In the genomic region with DNA sequence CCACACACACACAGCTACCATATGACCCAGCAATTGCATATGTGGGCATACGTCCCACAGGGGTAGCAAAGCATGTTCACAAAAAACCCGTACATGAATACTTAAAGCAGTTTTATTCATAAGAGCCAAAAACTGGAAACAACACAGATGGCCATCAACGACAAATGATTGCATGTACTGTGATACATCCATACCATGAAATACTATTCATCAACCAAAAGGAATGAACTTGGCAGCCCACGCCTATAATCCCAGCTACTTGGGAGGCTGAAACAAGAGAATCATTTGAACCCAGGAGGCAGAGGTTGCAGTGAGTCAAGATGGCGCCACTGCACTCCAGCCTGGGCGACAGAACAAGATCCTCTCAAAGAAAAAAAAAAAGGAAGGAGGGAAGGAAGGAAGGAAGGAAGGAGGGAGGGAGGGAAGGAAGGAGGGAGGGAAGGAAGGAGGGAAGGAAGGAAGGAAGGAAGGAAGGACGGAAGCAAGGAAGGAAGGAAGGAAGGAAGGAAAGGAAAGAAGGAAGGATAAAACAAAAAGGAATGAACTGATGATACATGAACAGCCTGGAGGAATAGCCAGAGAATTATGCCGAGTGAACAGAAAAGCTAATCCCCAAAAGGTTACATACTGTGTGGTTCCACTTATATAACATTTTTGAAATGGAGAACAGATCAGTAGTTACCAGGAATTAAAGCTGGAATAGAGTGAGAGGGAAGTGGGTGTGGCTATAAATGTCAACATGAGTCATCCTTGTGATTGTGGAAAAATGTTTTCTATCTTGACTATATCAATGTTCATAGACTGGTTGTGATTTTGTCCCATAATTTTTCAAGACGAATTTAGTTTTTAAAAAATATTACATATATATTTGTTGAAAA, we compare ENCODE assay signal across 16 cellular contexts. TPM values are rescaled to one million over a fixed set of nuclear protein-coding genes. Genes with fewer than 3 reads are reported as not detected.
DNase-seq lines count a peak whose midpoint lies in the region; TF ChIP-seq lines count a peak whose summit lies in the region.
"Had no signal": no experiment of that assay in that cellular context is flagged by ENCODE, and none has a peak within 500 bp of the region (broad histone marks: within the 10 kb centered on the region; RNA-seq: fewer than 3 reads in every experiment).

No MANE protein-coding gene starts in this region.

- H3K4me1 ChIP-seq in sigmoid colon: no peaks in the 10 kb centered on the region
- H3K4me1 ChIP-seq: upper lobe of left lung had no signal

- TF ChIP-seq POLR2A in sigmoid colon (IDR thresholded peaks at IDR 0.05): no peak

- H3K4me3 ChIP-seq in sigmoid colon: no peak overlapping the region
- H3K4me3 ChIP-seq: upper lobe of left lung had no signal

- TF ChIP-seq CTCF in RWPE1 (conservative IDR thresholded peaks at IDR 0.05; ENCODE audit: low read depth): no peak
- TF ChIP-seq CTCF in sigmoid colon (IDR thresholded peaks at IDR 0.05): no peak

- POLR2A ChIA-PET in RWPE1 (lab: Yijun Ruan, JAX; ENCODE audit: low non-redundant PET): no interaction called here

- WGBS in sigmoid colon, 2 donors: 77 to 86% methylated on average over 9 of the region's 9 CpGs

- intact Hi-C loops in sigmoid colon (cut with DNase I): no loop called here

- H3K27me3 ChIP-seq in sigmoid colon: no peaks in the 10 kb centered on the region
- H3K27me3 ChIP-seq: upper lobe of left lung had no signal

- H3K9me3 ChIP-seq in sigmoid colon: peaks cover 0 to 3% (median 0%) of the 10 kb centered on the region in 4 donors
- H3K9me3 ChIP-seq: upper lobe of left lung had no signal

- no peak overlapping the region for H3K27ac ChIP-seq in RWPE1
- peak overlapping the region; percentile 66 for H3K27ac ChIP-seq in epithelial cell of prostate
- H3K27ac ChIP-seq in sigmoid colon: no peak overlapping the region
- H3K27ac ChIP-seq: C4-2B, upper lobe of left lung had no signal

- CTCF ChIA-PET in RWPE1 (lab: Yijun Ruan, JAX): interaction anchor here (0.5 to 0.8 kb wide), 3 partner anchors 12 to 79 kb away, joined by 3 to 11 read pairs (median 5); no protein-coding TSS in a partner anchor

- TF ChIP-seq EP300 in sigmoid colon (IDR thresholded peaks at IDR 0.05): no peak

- no peaks in the 10 kb centered on the region for H3K36me3 ChIP-seq in sigmoid colon
- H3K36me3 ChIP-seq: upper lobe of left lung had no signal

- DNase-seq in ELR (ENCODE audit: low read depth) (peak; percentile 54), RWPE1 (ENCODE audit: low spot score) (peak; percentile 53), epithelial cell of prostate (ENCODE audit: low read depth, low spot score) (no peak), renal cortical epithelial cell (ENCODE audit: low read depth) (peak; percentile 27), sigmoid colon (no peak), iPS-NIHi7 (ENCODE audit: extremely low spot score) (no peak), activated gamma-delta T cell (lab: John Stamatoyannopoulos, UW) (no peak), mesenteric fat pad (ENCODE audit: low spot score) (no peak)
- DNase-seq: activated CD8-positive, alpha-beta memory T cell treated with anti-CD3 and anti-CD28 coated beads, Interleukin-2, amount 10 ng/mL, durations not matched to agents 7 days and 5 days; activated naive CD4-positive, alpha-beta T cell; foreskin melanocyte; MM.1S; NCI-H2029 treated with DMSO at 0.1 percent for 48 hours; NCI-H69; upper lobe of left lung had no signal

RNA-seq across cellular contexts. Expression of a gene that starts 19.6 kb away (rescaled TPM):
- total RNA-seq in renal cortical epithelial cell: 154 and 187 TPM in 2 replicates
- total RNA-seq in sigmoid colon: 100 to 1,000 TPM; 116 to 155 (median 139) TPM
- 100 to 1,000 TPM in 1 of 3 donors, 10 to 100 TPM in 2; 36.9 to 132 (median 93.7) TPM for polyA plus RNA-seq in sigmoid colon
- total RNA-seq in mesenteric fat pad: 124 TPM

Comparison
In these comparisons a context has a peak if more than half of its experiments do, and no peak if none do; other contexts are left out.
1. DNase-seq: peak in ELR (single experiment), RWPE1 (single experiment) and renal cortical epithelial cell (single experiment); none in epithelial cell of prostate (single experiment), sigmoid colon (single experiment), iPS-NIHi7 (single experiment), activated gamma-delta T cell (single experiment) and mesenteric fat pad (single experiment).